6 cellular contexts compared by ENCODE assay signal in genomic region chr1:201205036-201205435, GRCh38. TPM values are rescaled to one million over a fixed set of nuclear protein-coding genes. Genes with fewer than 3 reads are reported as not detected.
"Had no signal": no experiment of that assay in that cellular context is flagged by ENCODE, and none has a peak within 500 bp of the region (broad histone marks: within the 10 kb centered on the region; RNA-seq: fewer than 3 reads in every experiment).

No MANE protein-coding gene starts in this region.

- DNase-seq: IMR-90 had no signal

- H3K27ac ChIP-seq: HL-60 had no signal

- FAIRE-seq: HepG2, HTR-8/SVneo, K562 had no signal

- H3K4me3 ChIP-seq: K562 had no signal

RNA-seq across cellular contexts. Expression of gene IGFN1, which starts 14.4 kb away (rescaled TPM):
- total RNA-seq: IMR-90, K562 had no signal
- polyA plus RNA-seq: IgD-negative memory B cell had no signal
